In the genomic region with DNA sequence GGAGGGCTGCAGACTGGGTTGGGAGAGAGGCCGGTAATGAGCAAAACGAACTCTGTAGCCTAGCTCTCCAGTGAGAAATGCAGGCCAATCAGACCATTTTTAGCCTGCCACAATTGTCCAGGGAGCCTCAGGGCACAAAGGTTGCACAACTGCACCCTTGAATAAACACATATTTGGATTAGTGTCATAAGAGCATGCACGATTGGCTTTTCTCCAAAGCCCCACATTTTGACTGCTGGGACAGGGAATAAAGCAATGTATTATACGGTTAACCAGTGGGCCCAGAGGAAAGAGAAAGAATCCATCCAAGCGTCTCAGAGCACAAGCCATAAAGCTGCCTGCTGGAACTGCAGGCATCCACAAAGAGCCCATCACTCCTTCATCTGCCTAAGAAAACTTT, we compare ENCODE assay signal across 15 cellular contexts.
A peak's percentile ranks its signal among the peaks of the same experiment; 100 is the strongest.
DNase-seq lines count a peak whose midpoint lies in the region; ATAC-seq and TF ChIP-seq lines count a peak whose summit lies in the region.
"Had no signal": no experiment of that assay in that cellular context is flagged by ENCODE, and none has a peak within 500 bp of the region (broad histone marks: within the 10 kb centered on the region; RNA-seq: fewer than 3 reads in every experiment).

No MANE protein-coding gene starts in this region.

- no peaks in the 10 kb centered on the region for H4K20me1 ChIP-seq in mammary epithelial cell (ENCODE audit: insufficient read depth, low read length)

- H2AFZ ChIP-seq in mammary epithelial cell (ENCODE audit: low read depth, low read length): no peak overlapping the region

- no peaks in the 10 kb centered on the region for H3K27me3 ChIP-seq in mammary epithelial cell (ENCODE audit: insufficient read depth, low read length)

- no peaks in the 10 kb centered on the region for H3K36me3 Mint-ChIP-seq in MCF 10A (ENCODE audit: insufficient read depth, unreplicated experiment)
- H3K36me3 Mint-ChIP-seq: naive thymus-derived CD8-positive, alpha-beta T cell; T-cell had no signal

- peak overlapping the region; percentile 23 for H3K4me3 Mint-ChIP-seq in MCF 10A (ENCODE audit: unreplicated experiment)
- H3K4me3 Mint-ChIP-seq: activated T-helper 1 cell treated with anti-CD3 and anti-CD28 coated beads, Interleukin-12 subunit alpha, Interleukin-12 subunit beta, Interleukin-2, Interleukin-4 antibody, amounts not matched to agents 30 ng/mL and 10 ng/mL and 1 ng/mL, durations not matched to agents 14 hours and 24 hours and 36 hours; naive thymus-derived CD8-positive, alpha-beta T cell; T-cell had no signal

- 2% methylated on average over 5 of the region's 5 CpGs for WGBS in mammary epithelial cell (ENCODE audit: low coverage, missing lambda C conversion rate)

- H3K4me1 Mint-ChIP-seq in MCF 10A (ENCODE audit: insufficient read depth, unreplicated experiment): peaks cover 9% of the 10 kb centered on the region
- H3K4me1 Mint-ChIP-seq: T-cell had no signal

- H3K4me1 ChIP-seq in mammary epithelial cell (ENCODE audit: insufficient read depth, low read length): no peaks in the 10 kb centered on the region

- no peaks in the 10 kb centered on the region for H3K27me3 Mint-ChIP-seq in MCF 10A (ENCODE audit: insufficient read depth, unreplicated experiment)

- DNase-seq in MCF 10A (ENCODE audit: unreplicated experiment) (no peak), mammary epithelial cell (no peak), globus pallidus (ENCODE audit: low spot score) (peak; percentile 11), myocyte (ENCODE audit: low read depth) (peak; percentile 96), SIG-M5 treated with dmso at 0.1 percent for 504 hours (lab: John Stamatoyannopoulos, UW; ENCODE audit: unreplicated experiment) (no peak), RKO (ENCODE audit: low spot score) (no peak)
- DNase-seq: activated CD4-positive, alpha-beta T cell treated with anti-CD3 and anti-CD28 coated beads for 48 hours; dermis blood vessel endothelial cell; naive thymus-derived CD8-positive, alpha-beta T cell; NCI-H2171 treated with DMSO at 0.1 percent for 48 hours; T-cell had no signal

- H3K79me2 ChIP-seq in mammary epithelial cell (ENCODE audit: insufficient read depth, low read length): no peaks in the 10 kb centered on the region

- BruUV-seq in MCF 10A (replicated peaks; lab: Mats Ljungman, UMichigan): no TSS peak
- BruUV-seq in mammary epithelial cell (replicated peaks; lab: Mats Ljungman, UMichigan): no TSS peak

- peaks cover 32% of the 10 kb centered on the region for H3K9me3 ChIP-seq in mammary epithelial cell (replicated peaks; ENCODE audit: insufficient read depth, low read length)
- H3K9me3 ChIP-seq: thoracic aorta had no signal

- dilution Hi-C loops in mammary epithelial cell (cut with HindIII; ENCODE audit: low sequenced_read_pairs): no loop called here

- H3K4me2 ChIP-seq in mammary epithelial cell (ENCODE audit: insufficient read depth, low read depth, low read length): no peak overlapping the region

- no peaks in the 10 kb centered on the region for H3K9me3 Mint-ChIP-seq in MCF 10A (ENCODE audit: unreplicated experiment)
- H3K9me3 Mint-ChIP-seq: T-cell had no signal

- CTCF ChIA-PET in MCF 10A (lab: Yijun Ruan, JAX) (interaction anchor here (0.6 kb wide), 1 partner anchor 33 kb away, joined by 5 read pairs; no protein-coding TSS in a partner anchor), mammary epithelial cell (lab: Charles Lee; ENCODE audit: low non-redundant PET) (no interaction called here)

- in situ Hi-C loops in mammary epithelial cell (cut with MboI; ENCODE audit: low sequenced_read_pairs in 2 of 2): no loop called here

- no peak for ATAC-seq in HG03196 (IDR thresholded peaks at IDR 0.05; ENCODE audit: unreplicated experiment)
- ATAC-seq in HG03139 (IDR thresholded peaks at IDR 0.05; ENCODE audit: unreplicated experiment): no peak
- ATAC-seq: naive thymus-derived CD8-positive, alpha-beta T cell; T-cell had no signal

- peak overlapping the region; percentile 2 for H3K27ac Mint-ChIP-seq in MCF 10A (ENCODE audit: low read depth, unreplicated experiment)
- H3K27ac Mint-ChIP-seq: activated T-helper 1 cell treated with anti-CD3 and anti-CD28 coated beads, Interleukin-12 subunit alpha, Interleukin-12 subunit beta, Interleukin-2, Interleukin-4 antibody, amounts not matched to agents 30 ng/mL and 10 ng/mL and 1 ng/mL, durations not matched to agents 14 hours and 24 hours and 36 hours; naive thymus-derived CD8-positive, alpha-beta T cell; T-cell had no signal

- no peak overlapping the region for H3K9ac ChIP-seq in mammary epithelial cell (ENCODE audit: insufficient read depth, low read length)

- intact Hi-C loops in MCF 10A (cut with micrococcal nuclease): no loop called here
- intact Hi-C loops in mammary epithelial cell (cut with micrococcal nuclease): no loop called here

- H3K36me3 ChIP-seq in mammary epithelial cell (ENCODE audit: insufficient read depth, low read length): no peaks in the 10 kb centered on the region
- H3K36me3 ChIP-seq: thoracic aorta had no signal

- POLR2A ChIA-PET in MCF 10A (lab: Yijun Ruan, JAX): interaction anchor here (1.0 kb wide), 1 partner anchor 31 kb away, joined by 4 read pairs; no protein-coding TSS in a partner anchor

- H3K4me3 ChIP-seq in mammary epithelial cell (replicated peaks in 1 of 3; ENCODE audit: insufficient read depth in 1 of 3, low read depth in 2 of 3, low read length in 3 of 3): no peak overlapping the region
- H3K4me3 ChIP-seq: thoracic aorta had no signal

- no peak for TF ChIP-seq CTCF in MCF 10A (IDR thresholded peaks at IDR 0.05; ENCODE audit: unreplicated experiment)
- TF ChIP-seq CTCF in mammary epithelial cell (conservative IDR thresholded peaks at IDR 0.05 in 1 of 2, IDR thresholded peaks at IDR 0.05 in 1 of 2; ENCODE audit: extremely low read depth in 1 of 2, insufficient read depth in 1 of 2, low read depth in 1 of 2, low read length in 2 of 2): no peak

- H3K27ac ChIP-seq in mammary epithelial cell (ENCODE audit: insufficient read depth, low read depth, low read length): no peak overlapping the region
- H3K27ac ChIP-seq: thoracic aorta had no signal

Comparison
In these comparisons a context has a peak if more than half of its experiments do, and no peak if none do; other contexts are left out.
1. DNase-seq: peak in globus pallidus (single experiment) and myocyte (single experiment); none in MCF 10A (single experiment), mammary epithelial cell (single experiment), SIG-M5 treated with dmso at 0.1 percent for 504 hours (single experiment) and RKO (single experiment).